In genomic region chr3:30761374-30761773, GRCh38 we compare ENCODE assay signal across 22 cellular contexts.
"Had no signal": no experiment of that assay in that cellular context is flagged by ENCODE, and none has a peak within 500 bp of the region (broad histone marks: within the 10 kb centered on the region; RNA-seq: fewer than 3 reads in every experiment).

No MANE protein-coding gene starts in this region.

- H3K4me3 Mint-ChIP-seq: dendritic cell treated with granulocyte-macrophage colony-stimulating factor and Interleukin-4, amounts not matched to agents 40 ng/mL and 50 ng/mL, for 4 days; effector memory CD8-positive, alpha-beta T cell; endodermal cell had no signal

- ATAC-seq: effector memory CD8-positive, alpha-beta T cell; esophagus mucosa; gastrocnemius medialis; heart right ventricle; left cardiac atrium; lower lobe of right lung had no signal

- H3K4me1 ChIP-seq: colonic mucosa, esophagus squamous epithelium, left ventricle myocardium inferior, lower lobe of right lung had no signal

- H3K9me3 ChIP-seq: colonic mucosa, esophagus squamous epithelium, gastrocnemius medialis, heart right ventricle, left ventricle myocardium inferior, lower lobe of right lung had no signal

- H3K27me3 Mint-ChIP-seq: dendritic cell treated with granulocyte-macrophage colony-stimulating factor and Interleukin-4, amounts not matched to agents 40 ng/mL and 50 ng/mL, for 4 days had no signal

- H3K27ac Mint-ChIP-seq: dendritic cell treated with granulocyte-macrophage colony-stimulating factor and Interleukin-4, amounts not matched to agents 40 ng/mL and 50 ng/mL, for 4 days; effector memory CD8-positive, alpha-beta T cell; endodermal cell had no signal

- H3K27me3 ChIP-seq: colonic mucosa, esophagus squamous epithelium, gastrocnemius medialis, heart right ventricle had no signal

- H3K9me3 Mint-ChIP-seq: dendritic cell treated with granulocyte-macrophage colony-stimulating factor and Interleukin-4, amounts not matched to agents 40 ng/mL and 50 ng/mL, for 4 days; effector memory CD8-positive, alpha-beta T cell; endodermal cell had no signal

- H3K36me3 ChIP-seq: colonic mucosa, esophagus squamous epithelium, gastrocnemius medialis, heart right ventricle, left ventricle myocardium inferior, lower lobe of right lung had no signal

- DNase-seq: colonic mucosa; cortex of kidney; effector CD8-positive, alpha-beta T cell; effector memory CD8-positive, alpha-beta T cell; endodermal cell; erythroblast; esophagus squamous epithelium; foreskin fibroblast; foreskin melanocyte; gastrocnemius medialis; glutamatergic neuron; head of caudate nucleus; heart right ventricle; hippocampal formation; left cardiac atrium; left ventricle myocardium inferior; lower lobe of right lung; mesendoderm; midbrain had no signal

- H3K4me3 ChIP-seq: colonic mucosa, esophagus squamous epithelium, gastrocnemius medialis, heart right ventricle, left ventricle myocardium inferior, lower lobe of right lung had no signal

- H3K27ac ChIP-seq: colonic mucosa, epithelial cell of prostate, esophagus squamous epithelium, gastrocnemius medialis, heart right ventricle, left ventricle myocardium inferior, lower lobe of right lung had no signal
